In the genomic region with DNA sequence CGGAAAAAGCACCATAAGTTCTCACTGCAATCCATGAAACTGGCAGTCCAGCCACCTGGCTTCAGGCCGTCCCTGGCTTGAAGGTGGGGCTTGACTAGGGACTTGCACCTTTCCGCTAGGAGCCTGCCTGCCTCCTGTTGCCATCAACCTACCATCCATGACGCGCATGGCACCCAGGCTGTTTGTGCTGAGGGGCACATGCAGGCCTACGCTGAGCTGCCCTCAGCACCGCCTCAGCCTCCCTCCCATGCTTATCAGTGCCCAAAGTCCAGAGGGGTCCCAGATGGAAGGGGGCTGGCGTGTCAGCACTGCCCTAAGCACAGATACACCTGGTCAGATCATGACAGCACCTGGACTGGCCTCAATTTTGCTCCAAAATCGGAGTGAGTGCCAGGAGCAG, we compare ENCODE assay signal across 13 cellular contexts.
DNase-seq lines count a peak whose midpoint lies in the region; ATAC-seq and TF ChIP-seq lines count a peak whose summit lies in the region.
"Had no signal": no experiment of that assay in that cellular context is flagged by ENCODE, and none has a peak within 500 bp of the region (broad histone marks: within the 10 kb centered on the region; RNA-seq: fewer than 3 reads in every experiment).

No MANE protein-coding gene starts in this region.

- H3K9me3 Mint-ChIP-seq in stimulated activated memory B cell treated with anti-CD40 and anti-IgM and Interleukin-4, amounts not matched to agents 10 μg/mL and 1 μg/mL and 100 μg/mL, for 72 hours: no peaks in the 10 kb centered on the region

- H3K23ac ChIP-seq in IMR-90 (ENCODE audit: low read depth, low read length): no peak overlapping the region
- H3K23ac ChIP-seq in mesenchymal stem cell (ENCODE audit: low read length in 2 of 2): no peak overlapping the region

- TF ChIP-seq RAD21 in IMR-90 (IDR thresholded peaks at IDR 0.05; ENCODE audit: low read length): no peak

- H3K9me1 ChIP-seq in IMR-90 (ENCODE audit: insufficient read depth, low read length): no peaks in the 10 kb centered on the region

- no peaks in the 10 kb centered on the region for H3K27me3 ChIP-seq in IMR-90 (ENCODE audit: control insufficient read depth, insufficient read depth, low read length)
- no peaks in the 10 kb centered on the region for H3K27me3 ChIP-seq in mesenchymal stem cell (ENCODE audit: control insufficient read depth in 1 of 2, insufficient read depth in 1 of 2, low read length in 2 of 2)
- H3K27me3 ChIP-seq in PC-9 (ENCODE audit: insufficient read depth, low read depth): no peaks in the 10 kb centered on the region
- H3K27me3 ChIP-seq: BLaER1 had no signal

- H3K79me1 ChIP-seq in IMR-90 (ENCODE audit: low read depth in 1 of 2, low read length in 2 of 2) (no peaks in the 10 kb centered on the region), mesenchymal stem cell (replicated peaks; ENCODE audit: low read length, poor library complexity, severe bottlenecking) (no peaks in the 10 kb centered on the region)

- H3K36me3 ChIP-seq in IMR-90 (ENCODE audit: control insufficient read depth, insufficient read depth, low read length): no peaks in the 10 kb centered on the region
- no peaks in the 10 kb centered on the region for H3K36me3 ChIP-seq in mesenchymal stem cell (ENCODE audit: control insufficient read depth in 1 of 2, insufficient read depth in 2 of 2, low read depth in 1 of 2, low read length in 2 of 2)
- no peaks in the 10 kb centered on the region for H3K36me3 ChIP-seq in PC-9 (ENCODE audit: low read depth)
- H3K36me3 ChIP-seq: BLaER1 had no signal

- H4K20me1 ChIP-seq in IMR-90 (ENCODE audit: insufficient read depth, low read length): no peaks in the 10 kb centered on the region
- H4K20me1 ChIP-seq in PC-9 (ENCODE audit: insufficient read depth): no peaks in the 10 kb centered on the region
- H4K20me1 ChIP-seq: BLaER1 had no signal

- H3K4me1 ChIP-seq in IMR-90 (ENCODE audit: control insufficient read depth, insufficient read depth, low read length) (no peaks in the 10 kb centered on the region), mesenchymal stem cell (ENCODE audit: control insufficient read depth, insufficient read depth, low read depth, low read length) (no peaks in the 10 kb centered on the region), PC-9 (replicated peaks; ENCODE audit: insufficient read depth) (0 out of 2 replicates have a peak, but pooled peaks cover 7% of the 10 kb centered on the region)
- H3K4me1 ChIP-seq: BLaER1, Caco-2 had no signal

- H4K5ac ChIP-seq in IMR-90 (ENCODE audit: low read depth, low read length): no peak overlapping the region

- ATAC-seq in HG02678 (IDR thresholded peaks at IDR 0.05; ENCODE audit: unreplicated experiment) (peak; percentile 3), IMR-90 (ENCODE audit: low read depth) (no peak), Right ventricle myocardium inferior (no peak), HG03196 (IDR thresholded peaks at IDR 0.05; ENCODE audit: unreplicated experiment) (no peak)
- peak; percentile 8 for ATAC-seq in stimulated activated memory B cell treated with anti-CD40 and anti-IgM and Interleukin-4, amounts not matched to agents 10 μg/mL and 1 μg/mL and 100 μg/mL, for 72 hours

- DNase-seq in IMR-90: no peak
- no peak for DNase-seq in mesenchymal stem cell
- no peak for DNase-seq in PC-9
- DNase-seq in SW480 (ENCODE audit: low spot score): no peak
- no peak for DNase-seq in Right ventricle myocardium inferior (ENCODE audit: missing footprints)
- DNase-seq: 8988T; AML-193; CD8-positive, alpha-beta memory T cell had no signal

- no peak overlapping the region for H3K27ac Mint-ChIP-seq in stimulated activated memory B cell treated with anti-CD40 and anti-IgM and Interleukin-4, amounts not matched to agents 10 μg/mL and 1 μg/mL and 100 μg/mL, for 72 hours
- H3K27ac Mint-ChIP-seq: CD8-positive, alpha-beta memory T cell had no signal

- no CpG with 5 or more reads among the region's 9 CpGs for WGBS in IMR-90 (ENCODE audit: extremely low coverage in 2 of 2, insufficient read length in 1 of 2), 2 experiments
- WGBS in mesenchymal stem cell: 92% methylated on average over 9 of the region's 9 CpGs

- in situ Hi-C loops in IMR-90 (cut with MboI; ENCODE audit: low sequenced_read_pairs): no loop called here

- TF ChIP-seq CTCF in IMR-90 (conservative IDR thresholded peaks at IDR 0.05; ENCODE audit: low read depth, low read length): no peak
- no peak for TF ChIP-seq CTCF in PC-9 (conservative IDR thresholded peaks at IDR 0.05)

- no peak overlapping the region for H2BK12ac ChIP-seq in mesenchymal stem cell (ENCODE audit: low read length in 2 of 2)

- H3K18ac ChIP-seq in IMR-90 (ENCODE audit: low read depth, low read length) (no peak overlapping the region), mesenchymal stem cell (ENCODE audit: low read depth in 1 of 2, low read length in 2 of 2) (no peak overlapping the region)

- H3K79me2 ChIP-seq in PC-9 (ENCODE audit: low read depth): no peaks in the 10 kb centered on the region

- CTCF ChIA-PET in IMR-90 (lab: Yijun Ruan, JAX): no interaction called here
- CTCF ChIA-PET in PC-9 (lab: Charles Lee): no interaction called here

- intact Hi-C loops in IMR-90 (cut with micrococcal nuclease): no loop called here
- intact Hi-C loops in PC-9 (cut with micrococcal nuclease; ENCODE audit: unreplicated experiment): no loop called here
- intact Hi-C loops in Right ventricle myocardium inferior (cut with DNase I): no loop called here

- no peaks in the 10 kb centered on the region for H3F3A ChIP-seq in PC-9 (ENCODE audit: insufficient read depth, low read depth)

- H2AK5ac ChIP-seq in IMR-90 (ENCODE audit: low read depth, low read length): no peak overlapping the region
- H2AK5ac ChIP-seq in mesenchymal stem cell (ENCODE audit: low read length, severe bottlenecking): no peak overlapping the region

- no peak overlapping the region for H3K4me3 Mint-ChIP-seq in stimulated activated memory B cell treated with anti-CD40 and anti-IgM and Interleukin-4, amounts not matched to agents 10 μg/mL and 1 μg/mL and 100 μg/mL, for 72 hours
- H3K4me3 Mint-ChIP-seq: CD8-positive, alpha-beta memory T cell had no signal

- H2BK20ac ChIP-seq in IMR-90 (ENCODE audit: low read depth, low read length): no peak overlapping the region

- POLR2A ChIA-PET in IMR-90 (lab: Charles Lee; ENCODE audit: unreplicated experiment) (no interaction called here), PC-9 (lab: Charles Lee; ENCODE audit: unreplicated experiment) (no interaction called here)

- no peaks in the 10 kb centered on the region for H3K27me3 Mint-ChIP-seq in stimulated activated memory B cell treated with anti-CD40 and anti-IgM and Interleukin-4, amounts not matched to agents 10 μg/mL and 1 μg/mL and 100 μg/mL, for 72 hours

- dilution Hi-C loops in IMR-90 (cut with HindIII; ENCODE audit: low sequenced_read_pairs, unreplicated experiment): no loop called here

- no peak overlapping the region for H3K56ac ChIP-seq in IMR-90 (ENCODE audit: extremely low read depth, insufficient read depth, low read length)

- H2BK120ac ChIP-seq in IMR-90 (ENCODE audit: low read depth, low read length) (no peak overlapping the region), mesenchymal stem cell (ENCODE audit: low read depth, low read length) (no peak overlapping the region)

- H4K91ac ChIP-seq in IMR-90 (ENCODE audit: insufficient read depth, low read depth, low read length): no peak overlapping the region
- no peak overlapping the region for H4K91ac ChIP-seq in mesenchymal stem cell (ENCODE audit: low read length)

- H4K8ac ChIP-seq in IMR-90 (ENCODE audit: low read depth in 2 of 2, low read length in 2 of 2) (no peak overlapping the region), mesenchymal stem cell (ENCODE audit: low read length) (peak overlapping the region; percentile 19)

- no peak overlapping the region for H3K9ac ChIP-seq in IMR-90 (ENCODE audit: low read depth, low read length)
- H3K9ac ChIP-seq in mesenchymal stem cell (ENCODE audit: low read length): no peak overlapping the region
- H3K9ac ChIP-seq: BLaER1 had no signal

- no peaks in the 10 kb centered on the region; the same call in 1 of the 2 replicates for H3K9me3 ChIP-seq in IMR-90 (ENCODE audit: control insufficient read depth, insufficient read depth, low read length)
- H3K9me3 ChIP-seq in mesenchymal stem cell (ENCODE audit: control insufficient read depth, low read length): peaks cover 2% of the 10 kb centered on the region
- no peaks in the 10 kb centered on the region; the same call in 1 of the 2 replicates for H3K9me3 ChIP-seq in PC-9 (ENCODE audit: insufficient read depth, low read depth)
- H3K9me3 ChIP-seq: BLaER1, Caco-2 had no signal

- H3K4me2 ChIP-seq in IMR-90 (ENCODE audit: low read depth, low read length) (no peak overlapping the region), mesenchymal stem cell (ENCODE audit: low read length, poor library complexity, severe bottlenecking) (no peak overlapping the region), PC-9 (no peak overlapping the region)
- H3K4me2 ChIP-seq: BLaER1 had no signal

- no peak overlapping the region for H2BK5ac ChIP-seq in IMR-90 (ENCODE audit: low read depth, low read length, poor library complexity, severe bottlenecking)
- H2BK5ac ChIP-seq in mesenchymal stem cell (ENCODE audit: low read depth, low read length, poor library complexity, severe bottlenecking): no peak overlapping the region

- H3K9me2 ChIP-seq in PC-9 (ENCODE audit: insufficient read depth): no peaks in the 10 kb centered on the region

- H2BK15ac ChIP-seq in IMR-90 (ENCODE audit: low read depth, low read length) (no peak overlapping the region), mesenchymal stem cell (ENCODE audit: low read depth, poor library complexity, severe bottlenecking) (no peak overlapping the region)

- H3K14ac ChIP-seq in IMR-90 (replicated peaks; ENCODE audit: low read depth, low read length) (no peak overlapping the region), mesenchymal stem cell (ENCODE audit: low read length in 2 of 2) (no peak overlapping the region)

- peak overlapping the region; percentile 49 for H2AFZ ChIP-seq in IMR-90 (replicated peaks; ENCODE audit: low read length, poor library complexity)
- H2AFZ ChIP-seq in mesenchymal stem cell (ENCODE audit: low read depth, low read length): no peak overlapping the region
- no peak overlapping the region for H2AFZ ChIP-seq in PC-9

- no peak overlapping the region for H2AK9ac ChIP-seq in IMR-90 (replicated peaks; ENCODE audit: low read depth, low read length, poor library complexity)

- no peak for TF ChIP-seq POLR2A in IMR-90 (IDR thresholded peaks at IDR 0.05; ENCODE audit: low read depth, low read length)

- H3K36me3 Mint-ChIP-seq in stimulated activated memory B cell treated with anti-CD40 and anti-IgM and Interleukin-4, amounts not matched to agents 10 μg/mL and 1 μg/mL and 100 μg/mL, for 72 hours: no peaks in the 10 kb centered on the region
- H3K36me3 Mint-ChIP-seq: CD8-positive, alpha-beta memory T cell had no signal

- no TSS peak for BruUV-seq in IMR-90 (replicated peaks; lab: Mats Ljungman, UMichigan)
- no TSS peak for BruUV-seq in PC-9 (replicated peaks; lab: Mats Ljungman, UMichigan)

- H3K27ac ChIP-seq in IMR-90 (ENCODE audit: insufficient read depth, low read length) (no peak overlapping the region), mesenchymal stem cell (ENCODE audit: low read length, poor library complexity, severe bottlenecking) (no peak overlapping the region), PC-9 (no peak overlapping the region)
- H3K27ac ChIP-seq: BLaER1 had no signal

- H3K4me3 ChIP-seq in IMR-90 (ENCODE audit: insufficient read depth, low read depth, low read length): no peak overlapping the region
- no peak overlapping the region for H3K4me3 ChIP-seq in mesenchymal stem cell (ENCODE audit: insufficient read depth in 1 of 2, low read depth in 1 of 2, low read length in 2 of 2)
- no peak overlapping the region for H3K4me3 ChIP-seq in PC-9
- H3K4me3 ChIP-seq: BLaER1 had no signal

- no peak overlapping the region for H3K4ac ChIP-seq in IMR-90 (ENCODE audit: low read depth, low read length)
- no peak overlapping the region for H3K4ac ChIP-seq in mesenchymal stem cell (ENCODE audit: low read depth in 1 of 2, low read length in 2 of 2)

- no peaks in the 10 kb centered on the region for H3K4me1 Mint-ChIP-seq in stimulated activated memory B cell treated with anti-CD40 and anti-IgM and Interleukin-4, amounts not matched to agents 10 μg/mL and 1 μg/mL and 100 μg/mL, for 72 hours
- H3K4me1 Mint-ChIP-seq: CD8-positive, alpha-beta memory T cell had no signal

Comparison
In these comparisons a context has a peak if more than half of its experiments do, and no peak if none do; other contexts are left out.
1. ATAC-seq: peak in HG02678 (single experiment) and stimulated activated memory B cell treated with anti-CD40 and anti-IgM and Interleukin-4, amounts not matched to agents 10 μg/mL and 1 μg/mL and 100 μg/mL, for 72 hours (single experiment); none in IMR-90 (single experiment), Right ventricle myocardium inferior (single experiment) and HG03196 (single experiment).